In the genomic region with DNA sequence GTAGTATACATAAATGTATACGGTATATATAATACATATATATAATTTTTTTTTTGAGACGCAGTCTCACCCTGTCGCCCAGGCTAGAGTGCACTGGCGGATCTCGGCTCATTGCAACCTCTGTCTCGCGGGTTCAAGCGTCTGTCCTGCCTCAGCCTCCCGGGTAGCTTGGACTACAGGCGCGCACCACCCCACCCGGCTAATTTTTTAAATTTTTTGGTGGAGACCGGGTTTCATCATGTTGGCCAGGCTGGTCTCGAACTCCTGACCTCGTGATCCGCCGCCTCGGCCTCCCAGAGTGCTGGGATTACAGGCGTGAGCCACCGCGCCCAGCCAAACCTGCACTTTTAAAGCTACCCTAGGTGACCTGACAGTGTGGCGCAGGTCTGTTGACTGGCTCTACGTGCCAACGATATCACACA, we compare ENCODE assay signal across 1 cellular context.
TF ChIP-seq lines count a peak whose summit lies in the region.

No MANE protein-coding gene starts in this region.

TF ChIP-seq in endothelial cell of umbilical vein, 7 proteins besides CTCF, POLR2A, EP300 and RAD21 (continued from another document):
- no peak for TF ChIP-seq EZH2 (IDR thresholded peaks at IDR 0.05; ENCODE audit: borderline replicate concordance, low read depth, low read length, severe bottlenecking)
- TF ChIP-seq JUN (IDR thresholded peaks at IDR 0.05; ENCODE audit: borderline replicate concordance, insufficient read depth, insufficient read length, low read depth): no peak
- TF ChIP-seq, protein P1, sequence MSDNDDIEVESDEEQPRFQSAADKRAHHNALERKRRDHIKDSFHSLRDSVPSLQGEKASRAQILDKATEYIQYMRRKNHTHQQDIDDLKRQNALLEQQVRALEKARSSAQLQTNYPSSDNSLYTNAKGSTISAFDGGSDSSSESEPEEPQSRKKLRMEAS (IDR thresholded peaks at IDR 0.05; ENCODE audit: insufficient read depth, insufficient read length): no peak
- no peak for TF ChIP-seq GATA2 (IDR thresholded peaks at IDR 0.05; ENCODE audit: insufficient read depth, insufficient read length, low read depth, low read length)
- TF ChIP-seq FOS (IDR thresholded peaks at IDR 0.05; ENCODE audit: borderline replicate concordance, insufficient read depth, low read length): no peak
- no peak for TF ChIP-seq MYC (IDR thresholded peaks at IDR 0.05; ENCODE audit: low read depth, low read length)
